ENCODE assay signal across 8 cellular contexts in genomic region chr12:76037130-76038105, GRCh38. TPM values are rescaled to one million over a fixed set of nuclear protein-coding genes. Genes with fewer than 3 reads are reported as not detected.
DNase-seq lines count a peak whose midpoint lies in the region; ATAC-seq and TF ChIP-seq lines count a peak whose summit lies in the region.

No MANE protein-coding gene starts in this region.

- H3K9me3 Mint-ChIP-seq in stimulated activated naive CD8-positive, alpha-beta T cell treated with anti-CD3 and anti-CD28 coated beads, Interleukin-15, Interleukin-2, amounts not matched to agents 100 ng/mL and 50 ng/mL, for 24 hours = no peaks in the 10 kb centered on the region

- intact Hi-C loops in PC-3 (cut with micrococcal nuclease) = loop anchor here (1.0 to 10.0 kb wide), 7 partner anchors 45 to 547 kb away; partner anchors contain the start of gene NAP1L1

- peaks cover 42% of the 10 kb centered on the region for H3K4me1 ChIP-seq in PC-3 (ENCODE audit: insufficient read depth, low read length)

- no TSS peak for BruUV-seq in PC-3 (replicated peaks; lab: Mats Ljungman, UMichigan)

- peak overlapping the region; percentile 21 for H3K27ac Mint-ChIP-seq in stimulated activated naive CD8-positive, alpha-beta T cell treated with anti-CD3 and anti-CD28 coated beads, Interleukin-15, Interleukin-2, amounts not matched to agents 100 ng/mL and 50 ng/mL, for 24 hours

- peaks cover 42% of the 10 kb centered on the region for H3K79me2 ChIP-seq in PC-3 (ENCODE audit: low read length)

- H3K27me3 Mint-ChIP-seq in stimulated activated naive CD8-positive, alpha-beta T cell treated with anti-CD3 and anti-CD28 coated beads, Interleukin-15, Interleukin-2, amounts not matched to agents 100 ng/mL and 50 ng/mL, for 24 hours = no peaks in the 10 kb centered on the region

- TF ChIP-seq CTCF in PC-3 (conservative IDR thresholded peaks at IDR 0.05; ENCODE audit: low read depth, low read length) = peak; percentile 91

- peaks cover 42% of the 10 kb centered on the region for H3K4me1 Mint-ChIP-seq in stimulated activated naive CD8-positive, alpha-beta T cell treated with anti-CD3 and anti-CD28 coated beads, Interleukin-15, Interleukin-2, amounts not matched to agents 100 ng/mL and 50 ng/mL, for 24 hours (ENCODE audit: low read depth)

- no peaks in the 10 kb centered on the region for H3F3A ChIP-seq in PC-3 (ENCODE audit: low read length, unreplicated experiment)

- POLR2A ChIA-PET in PC-3 (lab: Charles Lee; ENCODE audit: unreplicated experiment) = interaction anchor here (0.5 to 0.7 kb wide), 2 partner anchors 174 to 215 kb away, joined by 3 to 5 read pairs; no protein-coding TSS in a partner anchor

- peak overlapping the region; percentile 49 for H3K4me2 ChIP-seq in PC-3 (ENCODE audit: low read length)

- peak overlapping the region; percentile 15; the same call in 1 of the 2 replicates for H3K4me3 ChIP-seq in PC-3 (ENCODE audit: low read length)

- no peaks in the 10 kb centered on the region for H3K36me3 ChIP-seq in PC-3 (ENCODE audit: low read depth, low read length)

- peak; percentile 46 for DNase-seq in stimulated activated CD4-positive, alpha-beta T cell treated with anti-CD3 and anti-CD28 coated beads, Interleukin-4, amount 100 ng/mL, for 24 hours
- DNase-seq in stimulated activated CD4-positive, alpha-beta T cell treated with anti-CD3 and anti-CD28 coated beads, Interleukin-2, amount 100 ng/mL, for 24 hours = no peak
- DNase-seq in H4 (ENCODE audit: low spot score) (peak; percentile 82), Kasumi-1 (lab: John Stamatoyannopoulos, UW) (peak; percentile 93), PC-3 (peak; percentile 85), brain pericyte (ENCODE audit: low read depth, low spot score) (peak; percentile 48), islet precursor cell (peak; percentile 70)

- H3K27ac ChIP-seq in PC-3 (ENCODE audit: low read length) = peak overlapping the region; percentile 29

- no peak overlapping the region for H2AFZ ChIP-seq in PC-3 (ENCODE audit: low read length)

- H3K9me3 ChIP-seq in PC-3 (ENCODE audit: low read length) = no peaks in the 10 kb centered on the region

- CTCF ChIA-PET in PC-3 (lab: Charles Lee) = interaction anchor here (0.6 to 1.6 kb wide), 6 partner anchors 133 to 512 kb away, joined by 3 to 8 read pairs (median 4); no protein-coding TSS in a partner anchor

- no peaks in the 10 kb centered on the region for H3K27me3 ChIP-seq in PC-3 (ENCODE audit: low read length)

- ATAC-seq in PC-3 = peak; percentile 51

- no peaks in the 10 kb centered on the region for H4K20me1 ChIP-seq in PC-3 (ENCODE audit: low read length)

- H3K9me2 ChIP-seq in PC-3 (replicated peaks; ENCODE audit: low read length) = no peaks in the 10 kb centered on the region

- H3K4me3 Mint-ChIP-seq in stimulated activated naive CD8-positive, alpha-beta T cell treated with anti-CD3 and anti-CD28 coated beads, Interleukin-15, Interleukin-2, amounts not matched to agents 100 ng/mL and 50 ng/mL, for 24 hours = no peak overlapping the region

- no peaks in the 10 kb centered on the region for H3K36me3 Mint-ChIP-seq in stimulated activated naive CD8-positive, alpha-beta T cell treated with anti-CD3 and anti-CD28 coated beads, Interleukin-15, Interleukin-2, amounts not matched to agents 100 ng/mL and 50 ng/mL, for 24 hours (ENCODE audit: low read depth)

- H3K9ac ChIP-seq in PC-3 (ENCODE audit: low read length) = no peak overlapping the region

RNA-seq across cellular contexts. Expression of gene PHLDA1, which starts 5.8 kb away (rescaled TPM):
- total RNA-seq in H4 (2014; rRNA removed; shearing (Covaris generic)) = 19.5 and 25.1 TPM in 2 replicates
- 181 and 218 TPM in 2 replicates for total RNA-seq in PC-3 (2014; rRNA removed)

RNA-seq across cellular contexts. Expression of gene NAP1L1, which starts 47.1 kb away (rescaled TPM):
- 246 and 299 TPM in 2 replicates for total RNA-seq in H4 (2014; rRNA removed; shearing (Covaris generic))
- 200 and 247 TPM in 2 replicates for total RNA-seq in PC-3 (2014; rRNA removed)

Comparison
In these comparisons a context has a peak if more than half of its experiments do, and no peak if none do; other contexts are left out.
1. DNase-seq: peak in stimulated activated CD4-positive, alpha-beta T cell treated with anti-CD3 and anti-CD28 coated beads, Interleukin-4, amount 100 ng/mL, for 24 hours (single experiment), H4 (single experiment), Kasumi-1 (2 of 2), PC-3 (single experiment), brain pericyte (single experiment) and islet precursor cell (single experiment); none in stimulated activated CD4-positive, alpha-beta T cell treated with anti-CD3 and anti-CD28 coated beads, Interleukin-2, amount 100 ng/mL, for 24 hours (0 of 2).